Comparison of ENCODE assay signal across 14 cellular contexts in genomic region chr7:64997927-64998391, GRCh38. TPM values are rescaled to one million over a fixed set of nuclear protein-coding genes. Genes with fewer than 3 reads are reported as not detected.
DNase-seq lines count a peak whose midpoint lies in the region; ATAC-seq and TF ChIP-seq lines count a peak whose summit lies in the region.
"Had no signal": no experiment of that assay in that cellular context is flagged by ENCODE, and none has a peak within 500 bp of the region (broad histone marks: within the 10 kb centered on the region; RNA-seq: fewer than 3 reads in every experiment).

No MANE protein-coding gene starts in this region.

- no peaks in the 10 kb centered on the region for H3K27me3 ChIP-seq in cardiac muscle cell
- no peaks in the 10 kb centered on the region for H3K27me3 ChIP-seq in smooth muscle cell (ENCODE audit: low read depth)
- no peaks in the 10 kb centered on the region for H3K27me3 ChIP-seq in HAP-1 (ENCODE audit: low read depth)

- in situ Hi-C loops in HAP-1 (cut with MboI; ENCODE audit: low sequenced_read_pairs), result no loop called here

- ATAC-seq in GM19395 (IDR thresholded peaks at IDR 0.05; ENCODE audit: unreplicated experiment) (no peak), GM19452 (IDR thresholded peaks at IDR 0.05; ENCODE audit: unreplicated experiment) (no peak)
- no peak for ATAC-seq in activated T-helper 17 cell treated with anti-CD3 and anti-CD28 coated beads, Interleukin-2, amount 50 U/mL, for 72 hours (replicated peaks)
- ATAC-seq: stimulated activated naive CD8-positive, alpha-beta T cell treated with anti-CD3 and anti-CD28 coated beads, Interleukin-15, Interleukin-2, amounts not matched to agents 100 U/mL and 50 U/mL, for 24 hours had no signal

- 75% methylated on average over 8 of the region's 8 CpGs for whole genome bisulfite sequencing in smooth muscle cell (ENCODE audit: low lambda C conversion rate)

- H3K9me3 Mint-ChIP-seq in activated T-helper 17 cell treated with anti-CD3 and anti-CD28 coated beads, Interleukin-2, amount 50 U/mL, for 72 hours, result peaks cover 39% of the 10 kb centered on the region

- TF ChIP-seq CTCF in cardiac muscle cell (IDR thresholded peaks at IDR 0.05; ENCODE audit: low read depth, low read length) (no peak), smooth muscle cell (IDR thresholded peaks at IDR 0.05; ENCODE audit: borderline replicate concordance, insufficient read depth, poor library complexity, severe bottlenecking) (no peak)

- H2AFZ ChIP-seq in smooth muscle cell (ENCODE audit: low read depth), result no peak overlapping the region

- DNase-seq in HT-29 (ENCODE audit: low spot score) (peak; percentile 62), RPMI7951 (ENCODE audit: low read depth) (peak; percentile 77), cardiac muscle cell (ENCODE audit: low read depth in 1 of 2, low spot score in 1 of 2) (peak; percentile 2 to 72), smooth muscle cell (lab: John Stamatoyannopoulos, UW; ENCODE audit: unreplicated experiment) (no peak), HAP-1 (ENCODE audit: low spot score in 2 of 2) (no peak)
- DNase-seq: activated CD4-positive, CD25-positive, alpha-beta regulatory T cell treated with anti-CD3 and anti-CD28 coated beads, Interleukin-2, amount 50 U/mL, for 72 hours; KBM-7; mesenchymal stem cell; stimulated activated CD4-positive, alpha-beta T cell treated with anti-CD3 and anti-CD28 coated beads, Interleukin-12 subunit alpha, Interleukin-12 subunit beta, amount 100 ng/mL, for 4 hours; stimulated activated naive CD8-positive, alpha-beta T cell treated with anti-CD3 and anti-CD28 coated beads, Interleukin-15, Interleukin-2, amounts not matched to agents 100 U/mL and 50 U/mL, for 24 hours had no signal

- peaks cover 23% of the 10 kb centered on the region for H3K79me2 ChIP-seq in smooth muscle cell (ENCODE audit: low read depth)

- H3K36me3 ChIP-seq in cardiac muscle cell, result no peaks in the 10 kb centered on the region
- H3K36me3 ChIP-seq in smooth muscle cell (ENCODE audit: low read depth), result peaks cover 4% of the 10 kb centered on the region
- H3K36me3 ChIP-seq in HAP-1 (replicated peaks), result no peaks in the 10 kb centered on the region

- no peaks in the 10 kb centered on the region for H3F3A ChIP-seq in smooth muscle cell (ENCODE audit: low read depth)

- H3K4me3 Mint-ChIP-seq in activated T-helper 17 cell treated with anti-CD3 and anti-CD28 coated beads, Interleukin-2, amount 50 U/mL, for 72 hours, result no peak overlapping the region
- H3K4me3 Mint-ChIP-seq: activated naive CD4-positive, alpha-beta T cell treated with anti-CD3 and anti-CD28 coated beads, Interleukin-2, amount 50 U/mL, for 24 hours had no signal

- H3K27ac ChIP-seq in cardiac muscle cell, result no peak overlapping the region
- peak overlapping the region; percentile 73 for H3K27ac ChIP-seq in smooth muscle cell (ENCODE audit: low read depth)

- no peaks in the 10 kb centered on the region for H3K4me1 Mint-ChIP-seq in activated T-helper 17 cell treated with anti-CD3 and anti-CD28 coated beads, Interleukin-2, amount 50 U/mL, for 72 hours

- H3K4me1 ChIP-seq in cardiac muscle cell (ENCODE audit: low read depth), result no peaks in the 10 kb centered on the region
- no peaks in the 10 kb centered on the region for H3K4me1 ChIP-seq in smooth muscle cell (ENCODE audit: low read depth)
- H3K4me1 ChIP-seq in HAP-1, result no peaks in the 10 kb centered on the region

- no peaks in the 10 kb centered on the region for H3K27me3 Mint-ChIP-seq in activated T-helper 17 cell treated with anti-CD3 and anti-CD28 coated beads, Interleukin-2, amount 50 U/mL, for 72 hours
- H3K27me3 Mint-ChIP-seq: activated naive CD4-positive, alpha-beta T cell treated with anti-CD3 and anti-CD28 coated beads, Interleukin-2, amount 50 U/mL, for 24 hours had no signal

- H4K20me1 ChIP-seq in smooth muscle cell (ENCODE audit: low read depth), result no peaks in the 10 kb centered on the region

- H3K36me3 Mint-ChIP-seq in activated T-helper 17 cell treated with anti-CD3 and anti-CD28 coated beads, Interleukin-2, amount 50 U/mL, for 72 hours (ENCODE audit: low read depth), result peaks cover 50% of the 10 kb centered on the region

- no peak overlapping the region for H3K27ac Mint-ChIP-seq in activated T-helper 17 cell treated with anti-CD3 and anti-CD28 coated beads, Interleukin-2, amount 50 U/mL, for 72 hours
- H3K27ac Mint-ChIP-seq: activated naive CD4-positive, alpha-beta T cell treated with anti-CD3 and anti-CD28 coated beads, Interleukin-2, amount 50 U/mL, for 24 hours had no signal

- H3K4me3 ChIP-seq in cardiac muscle cell (no peak overlapping the region), smooth muscle cell (no peak overlapping the region), HAP-1 (no peak overlapping the region)

- no peaks in the 10 kb centered on the region for H3K9me3 ChIP-seq in cardiac muscle cell (ENCODE audit: low read depth)
- no peaks in the 10 kb centered on the region for H3K9me3 ChIP-seq in smooth muscle cell (replicated peaks; ENCODE audit: low read depth)
- H3K9me3 ChIP-seq in HAP-1, result peaks cover 22% of the 10 kb centered on the region

- no peak overlapping the region for H3K4me2 ChIP-seq in smooth muscle cell

- H3K9ac ChIP-seq in smooth muscle cell (ENCODE audit: low read depth), result no peak overlapping the region

RNA-seq across cellular contexts. Expression of gene ZNF117, which starts 7.1 kb away (rescaled TPM):
- 0.34 and 0.74 TPM in 2 replicates for total RNA-seq in HT-29 (2014; rRNA removed; shearing (Covaris generic))
- 2.4 and 3.7 TPM in 2 replicates for total RNA-seq in RPMI7951 (2014; rRNA removed; shearing (Covaris generic))
- 6.0 and 10.0 TPM in 2 replicates for total RNA-seq in cardiac muscle cell
- polyA plus RNA-seq in cardiac muscle cell, result 5.4 and 5.5 TPM in 2 replicates
- total RNA-seq in smooth muscle cell, result 11.5 and 16.5 TPM in 2 replicates
- polyA plus RNA-seq in smooth muscle cell, result 1.4 and 1.8 TPM in 2 replicates
- total RNA-seq in activated T-helper 17 cell treated with anti-CD3 and anti-CD28 coated beads, Interleukin-2, amount 50 U/mL, for 72 hours, result 1 to 10 TPM; 1.8 to 6.2 TPM

RNA-seq across cellular contexts. Expression of gene ERV3-1, which starts 8.5 kb away (rescaled TPM):
- 2.9 and 5.8 TPM in 2 replicates for total RNA-seq in HT-29 (2014; rRNA removed; shearing (Covaris generic))
- 5.1 and 6.8 TPM in 2 replicates for total RNA-seq in RPMI7951 (2014; rRNA removed; shearing (Covaris generic))
- 17.4 and 23.7 TPM in 2 replicates for total RNA-seq in cardiac muscle cell
- polyA plus RNA-seq in cardiac muscle cell, result 23.2 and 29.2 TPM in 2 replicates
- 16.8 and 19.4 TPM in 2 replicates for total RNA-seq in smooth muscle cell
- polyA plus RNA-seq in smooth muscle cell, result 6.7 and 9.6 TPM in 2 replicates
- 10 to 100 TPM in 1 of 2 donors, 1 to 10 TPM in 1; 6.1 to 13.7 TPM for total RNA-seq in activated T-helper 17 cell treated with anti-CD3 and anti-CD28 coated beads, Interleukin-2, amount 50 U/mL, for 72 hours

Comparison
In these comparisons a context has a peak if more than half of its experiments do, and no peak if none do; other contexts are left out.
1. DNase-seq: peak in HT-29 (single experiment), RPMI7951 (single experiment) and cardiac muscle cell (2 of 2); none in smooth muscle cell (single experiment) and HAP-1 (0 of 2).